Comparison of ENCODE assay signal across 13 cellular contexts in genomic region chr12:53225635-53226424, GRCh38. TPM values are rescaled to one million over a fixed set of nuclear protein-coding genes. Genes with fewer than 3 reads are reported as not detected.
DNase-seq lines count a peak whose midpoint lies in the region; ATAC-seq and TF ChIP-seq lines count a peak whose summit lies in the region.
"Had no signal": no experiment of that assay in that cellular context is flagged by ENCODE, and none has a peak within 500 bp of the region (broad histone marks: within the 10 kb centered on the region; RNA-seq: fewer than 3 reads in every experiment).

No MANE protein-coding gene starts in this region.

- no peak overlapping the region for H3K9ac ChIP-seq in SK-N-SH

- H3K4me1 ChIP-seq in SK-N-SH (ENCODE audit: control insufficient read depth in 1 of 2, insufficient read depth in 2 of 2, low read depth in 1 of 2, low read length in 1 of 2) (peaks cover 42 to 55% of the 10 kb centered on the region in 2 experiments), suprapubic skin (peaks cover 95% of the 10 kb centered on the region)

- TF ChIP-seq EP300 in SK-N-SH (IDR thresholded peaks at IDR 0.05; ENCODE audit: borderline replicate concordance in 1 of 2, low read depth in 1 of 2, low read length in 1 of 2) (no peak), suprapubic skin (IDR thresholded peaks at IDR 0.05) (no peak)

- POLR2A ChIA-PET in SK-N-SH (lab: Yijun Ruan, JAX) = no interaction called here

- no peaks in the 10 kb centered on the region for H3K27me3 Mint-ChIP-seq in activated naive CD8-positive, alpha-beta T cell
- H3K27me3 Mint-ChIP-seq in glutamatergic neuron (ENCODE audit: unreplicated experiment) = peaks cover 26% of the 10 kb centered on the region
- peaks cover 38% of the 10 kb centered on the region for H3K27me3 Mint-ChIP-seq in progenitor cell of endocrine pancreas

- 97% methylated on average over 9 of the region's 10 CpGs for WGBS in SK-N-SH (ENCODE audit: low lambda C conversion rate)
- WGBS in suprapubic skin = 48% methylated on average over 10 of the region's 10 CpGs

- peaks cover 68% of the 10 kb centered on the region for H3K4me1 Mint-ChIP-seq in activated naive CD8-positive, alpha-beta T cell (ENCODE audit: low read depth)
- H3K4me1 Mint-ChIP-seq in glutamatergic neuron (ENCODE audit: low read depth, unreplicated experiment) = peaks cover 12% of the 10 kb centered on the region
- peaks cover 33% of the 10 kb centered on the region for H3K4me1 Mint-ChIP-seq in progenitor cell of endocrine pancreas (ENCODE audit: low read depth)

- peaks cover 5% of the 10 kb centered on the region; the same call in 1 of the 2 replicates for H3K79me2 ChIP-seq in SK-N-SH (ENCODE audit: insufficient read depth)

- H2AFZ ChIP-seq in SK-N-SH (ENCODE audit: low read depth) = no peak overlapping the region

- DNase-seq in SK-N-SH (no peak), glutamatergic neuron (no peak), suprapubic skin (ENCODE audit: low spot score in 2 of 2) (no peak), progenitor cell of endocrine pancreas (ENCODE audit: low spot score, unreplicated experiment) (no peak)
- DNase-seq in stimulated activated naive CD4-positive, alpha-beta T cell treated with Interleukin-2 at 50 U/mL for 16 hours (lab: John Stamatoyannopoulos, UW) = no peak
- DNase-seq: Kasumi-1, NCI-H345, SJCRH30, small intestine had no signal

- no peaks in the 10 kb centered on the region for H3K36me3 Mint-ChIP-seq in activated naive CD8-positive, alpha-beta T cell
- H3K36me3 Mint-ChIP-seq in glutamatergic neuron (ENCODE audit: unreplicated experiment) (no peaks in the 10 kb centered on the region), progenitor cell of endocrine pancreas (ENCODE audit: insufficient read depth) (no peaks in the 10 kb centered on the region)

- no peaks in the 10 kb centered on the region for H3K9me3 Mint-ChIP-seq in activated naive CD8-positive, alpha-beta T cell (ENCODE audit: low read depth)
- H3K9me3 Mint-ChIP-seq in glutamatergic neuron (ENCODE audit: unreplicated experiment) (peaks cover 14% of the 10 kb centered on the region), progenitor cell of endocrine pancreas (ENCODE audit: low read depth) (no peaks in the 10 kb centered on the region)

- ATAC-seq in SK-N-SH treated with all-trans-retinoic acid at 6 μM for 48 hours (no peak), GM21423 (IDR thresholded peaks at IDR 0.05; ENCODE audit: unreplicated experiment) (no peak)

- TF ChIP-seq CTCF in SK-N-SH (IDR thresholded peaks at IDR 0.05) (no peak), glutamatergic neuron (IDR thresholded peaks at IDR 0.05; ENCODE audit: partially characterized antibody, unreplicated experiment) (no peak), suprapubic skin (IDR thresholded peaks at IDR 0.05) (no peak), progenitor cell of endocrine pancreas (IDR thresholded peaks at IDR 0.05; ENCODE audit: unreplicated experiment) (no peak)

- H3K36me3 ChIP-seq in SK-N-SH (replicated peaks in 1 of 2; ENCODE audit: control insufficient read depth in 1 of 2, insufficient read depth in 2 of 2, low read length in 1 of 2) (peaks cover 0 to 8% of the 10 kb centered on the region in 2 experiments), suprapubic skin (peaks cover 15% of the 10 kb centered on the region)
- H3K36me3 ChIP-seq: cardiac muscle cell, SJCRH30 had no signal

- no peaks in the 10 kb centered on the region for H3K9me2 ChIP-seq in SK-N-SH

- H4K20me1 ChIP-seq in SK-N-SH (ENCODE audit: insufficient read depth) = no peaks in the 10 kb centered on the region

- CTCF ChIA-PET in SK-N-SH (lab: Yijun Ruan, JAX) = interaction anchor here (1.0 to 1.2 kb wide), 3 partner anchors 12 to 67 kb away, joined by 3 to 4 read pairs (median 3); no protein-coding TSS in a partner anchor

- H3K27ac ChIP-seq in SK-N-SH (ENCODE audit: low read depth in 2 of 2, low read length in 1 of 2) = peak overlapping the region; percentile 99
- H3K27ac ChIP-seq in suprapubic skin = peak overlapping the region; percentile 99
- H3K27ac ChIP-seq: cardiac muscle cell, SJCRH30 had no signal

- H3K27me3 ChIP-seq in SK-N-SH (ENCODE audit: insufficient read depth) = no peaks in the 10 kb centered on the region
- no peaks in the 10 kb centered on the region for H3K27me3 ChIP-seq in suprapubic skin
- H3K27me3 ChIP-seq: cardiac muscle cell, SJCRH30 had no signal

- H3K4me3 ChIP-seq in SK-N-SH (ENCODE audit: low read depth in 2 of 2, low read length in 1 of 2) (no peak overlapping the region), suprapubic skin (no peak overlapping the region)
- H3K4me3 ChIP-seq: cardiac muscle cell, SJCRH30 had no signal

- TF ChIP-seq POLR2A in suprapubic skin (IDR thresholded peaks at IDR 0.05) = no peak

- peak overlapping the region; percentile 64 for H3K4me3 Mint-ChIP-seq in activated naive CD8-positive, alpha-beta T cell
- no peak overlapping the region for H3K4me3 Mint-ChIP-seq in glutamatergic neuron (ENCODE audit: unreplicated experiment)
- no peak overlapping the region for H3K4me3 Mint-ChIP-seq in progenitor cell of endocrine pancreas (ENCODE audit: low read depth)

- no peak for TF ChIP-seq RAD21 in SK-N-SH (IDR thresholded peaks at IDR 0.05; ENCODE audit: low read length)

- H3F3A ChIP-seq in SK-N-SH (replicated peaks; ENCODE audit: insufficient read depth) = peaks cover 30% of the 10 kb centered on the region

- H3K9me3 ChIP-seq in SK-N-SH (no peaks in the 10 kb centered on the region), suprapubic skin (no peaks in the 10 kb centered on the region)
- H3K9me3 ChIP-seq: SJCRH30 had no signal

- H3K4me2 ChIP-seq in SK-N-SH = peak overlapping the region; percentile 80; the same call in 1 of the 2 replicates

- peak overlapping the region; percentile 86 for H3K27ac Mint-ChIP-seq in activated naive CD8-positive, alpha-beta T cell
- H3K27ac Mint-ChIP-seq in glutamatergic neuron (ENCODE audit: unreplicated experiment) (peak overlapping the region; percentile 1), progenitor cell of endocrine pancreas (no peak overlapping the region)

TF ChIP-seq in SK-N-SH, 30 proteins besides CTCF, POLR2A, EP300 and RAD21 (continues in another document):
- TF ChIP-seq GATA2 (CRISPR knock-in tag; IDR thresholded peaks at IDR 0.05) (no peak), RCOR1 (IDR thresholded peaks at IDR 0.05; ENCODE audit: low read length) (no peak), POLR2AphosphoS5 (IDR thresholded peaks at IDR 0.05; ENCODE audit: low read depth, low read length) (no peak), TAF1 (IDR thresholded peaks at IDR 0.05; ENCODE audit: borderline replicate concordance, low read depth, low read length) (no peak)

TF ChIP-seq in SK-N-SH treated with all-trans-retinoic acid at 6 μM for 48 hours, 23 proteins besides CTCF, POLR2A, EP300 and RAD21:
- TF ChIP-seq OSR1 (CRISPR knock-in tag; IDR thresholded peaks at IDR 0.05) = no peak
- TF ChIP-seq PPARA (CRISPR knock-in tag; IDR thresholded peaks at IDR 0.05; ENCODE audit: borderline replicate concordance) = no peak
- no peak for TF ChIP-seq ARNTL (CRISPR knock-in tag; IDR thresholded peaks at IDR 0.05; ENCODE audit: borderline replicate concordance, low read depth)
- no peak for TF ChIP-seq GLIS3 (CRISPR knock-in tag; IDR thresholded peaks at IDR 0.05)

RNA-seq across cellular contexts. Expression of gene RARG, which starts 6.2 kb away (rescaled TPM):
- 35.0 and 36.6 TPM in 2 replicates for polyA plus RNA-seq in SK-N-SH (2012; rRNA removed)
- 20.6 and 30.6 TPM in 2 replicates for polyA plus RNA-seq in SK-N-SH (2012; cell fraction: cytosol; rRNA removed)
- polyA plus RNA-seq in SK-N-SH (2012; cell fraction: nucleus; rRNA removed) = 67.2 and 75.5 TPM in 2 replicates
- total RNA-seq in glutamatergic neuron (ENCODE audit: unreplicated experiment) = 0.27 TPM
- total RNA-seq in suprapubic skin = 100 to 1,000 TPM; 140 to 198 (median 172) TPM
- total RNA-seq in progenitor cell of endocrine pancreas = 4.9 and 5.2 TPM in 2 replicates

RNA-seq across cellular contexts. Expression of gene ITGB7, which starts 18.8 kb away (rescaled TPM):
- polyA plus RNA-seq in SK-N-SH (2012; rRNA removed) = 0.25 and 0.31 TPM in 2 replicates
- polyA plus RNA-seq in SK-N-SH (2012; cell fraction: cytosol; rRNA removed) = 0.03 and 0.16 TPM in 2 replicates
- 2.4 and 2.5 TPM in 2 replicates for polyA plus RNA-seq in SK-N-SH (2012; cell fraction: nucleus; rRNA removed)
- total RNA-seq in glutamatergic neuron (ENCODE audit: unreplicated experiment) = not detected
- 10 to 100 TPM in 1 of 4 donors, 1 to 10 TPM in 3; 2.9 to 29.1 (median 6.8) TPM for total RNA-seq in suprapubic skin
- total RNA-seq in progenitor cell of endocrine pancreas = 0.29 and 0.93 TPM in 2 replicates
- total RNA-seq: SJCRH30 had no signal

RNA-seq across cellular contexts. Expression of gene ESPL1, which starts 42.3 kb away (rescaled TPM):
- polyA plus RNA-seq in SK-N-SH (2012; rRNA removed) = 6.9 and 8.6 TPM in 2 replicates
- 2.3 and 4.0 TPM in 2 replicates for polyA plus RNA-seq in SK-N-SH (2012; cell fraction: cytosol; rRNA removed)
- 27.7 and 28.7 TPM in 2 replicates for polyA plus RNA-seq in SK-N-SH (2012; cell fraction: nucleus; rRNA removed)
- total RNA-seq in glutamatergic neuron (ENCODE audit: unreplicated experiment) (5.1 TPM), suprapubic skin (10 to 100 TPM in 1 of 4 donors, 1 to 10 TPM in 3; 5.7 to 10.6 (median 6.1) TPM), progenitor cell of endocrine pancreas (24.3 and 27.1 TPM in 2 replicates)

RNA-seq across cellular contexts. Expression of gene CSAD, which starts 45.1 kb away (rescaled TPM):
- 32.2 and 45.4 TPM in 2 replicates for polyA plus RNA-seq in SK-N-SH (2012; rRNA removed)
- polyA plus RNA-seq in SK-N-SH (2012; cell fraction: cytosol; rRNA removed) = 3.9 and 5.2 TPM in 2 replicates
- 305 and 362 TPM in 2 replicates for polyA plus RNA-seq in SK-N-SH (2012; cell fraction: nucleus; rRNA removed)
- total RNA-seq in glutamatergic neuron (ENCODE audit: unreplicated experiment) (34.5 TPM), suprapubic skin (100 to 1,000 TPM in 1 of 4 donors, 10 to 100 TPM in 3; 35.6 to 175 (median 56.7) TPM), progenitor cell of endocrine pancreas (58.6 and 59.0 TPM in 2 replicates)

RNA-seq across cellular contexts. Expression of gene ZNF740, which starts 45.3 kb away (rescaled TPM):
- 14.6 and 21.8 TPM in 2 replicates for polyA plus RNA-seq in SK-N-SH (2012; rRNA removed)
- polyA plus RNA-seq in SK-N-SH (2012; cell fraction: cytosol; rRNA removed) = 7.9 and 10.3 TPM in 2 replicates
- 41.0 and 89.7 TPM in 2 replicates for polyA plus RNA-seq in SK-N-SH (2012; cell fraction: nucleus; rRNA removed)
- total RNA-seq in glutamatergic neuron (ENCODE audit: unreplicated experiment) (38.2 TPM), suprapubic skin (10 to 100 TPM in 3 of 4 donors, 1 to 10 TPM in 1; 5.9 to 38.9 (median 15.2) TPM), progenitor cell of endocrine pancreas (75.7 and 78.8 TPM in 2 replicates)

Comparison
In these comparisons a context has a peak if more than half of its experiments do, and no peak if none do; other contexts are left out.
1. RNA of gene RARG, which starts 6.2 kb away (total RNA-seq): 140 to 198 TPM in suprapubic skin; 4.9 to 5.2 TPM in progenitor cell of endocrine pancreas and 0.27 TPM in glutamatergic neuron (single experiment); every median in the first group is over 10 times any median in the second.